Comparison of ENCODE assay signal across 8 cellular contexts in the genomic region with DNA sequence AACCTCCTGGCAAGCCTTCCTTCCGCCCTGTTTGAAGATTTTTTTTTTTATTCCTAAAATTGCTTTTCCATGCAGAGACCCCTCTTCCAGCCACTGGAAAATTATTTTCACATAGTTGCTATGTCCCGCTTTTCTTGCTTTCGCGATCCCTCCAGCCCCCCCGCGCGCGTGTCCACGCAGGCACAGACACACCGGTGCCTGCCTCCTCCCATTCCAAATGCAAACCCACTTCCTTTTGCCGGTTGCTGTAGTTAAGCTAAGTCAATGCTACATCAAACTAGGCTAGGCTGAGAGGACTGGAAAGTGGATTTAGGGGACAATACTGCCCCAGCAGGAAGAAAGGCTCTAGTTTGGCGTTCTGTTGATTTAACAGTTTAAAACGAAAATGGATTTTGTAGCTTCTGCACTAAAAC.
A peak's percentile ranks its signal among the peaks of the same experiment; 100 is the strongest.
DNase-seq lines count a peak whose midpoint lies in the region; ATAC-seq and TF ChIP-seq lines count a peak whose summit lies in the region.

No MANE protein-coding gene starts in this region.

- H3K4me3 ChIP-seq in epithelial cell of esophagus (ENCODE audit: low read length) (peak overlapping the region; percentile 48), mucosa of stomach (ENCODE audit: low read length) (no peak overlapping the region)

- peaks cover 45% of the 10 kb centered on the region for H3K27me3 ChIP-seq in mucosa of stomach (ENCODE audit: control insufficient read depth, insufficient read depth, low read length)

- peak overlapping the region; percentile 96 for H3K4me3 Mint-ChIP-seq in HFFc6

- no peaks in the 10 kb centered on the region for H3K9me3 ChIP-seq in mucosa of stomach (ENCODE audit: control insufficient read depth, low read length)

- H3K36me3 Mint-ChIP-seq in HFFc6 (ENCODE audit: low read depth) = no peaks in the 10 kb centered on the region

- DNase-seq in HFFc6 = peak; percentile 39
- peak; percentile 25 for DNase-seq in SK-N-DZ (ENCODE audit: low spot score)
- peak; percentile 13 for DNase-seq in epithelial cell of esophagus (ENCODE audit: low read depth)
- DNase-seq in omental fat pad (ENCODE audit: low spot score) = no peak

- TF ChIP-seq CTCF in C4-2B (conservative IDR thresholded peaks at IDR 0.05) (peak; percentile 73), HFFc6 (IDR thresholded peaks at IDR 0.05) (peak; percentile 59), epithelial cell of esophagus (IDR thresholded peaks at IDR 0.05; ENCODE audit: insufficient read depth, low read depth, low read length, missing control alignments) (peak; percentile 1), omental fat pad (IDR thresholded peaks at IDR 0.05) (no peak)

- peak overlapping the region; percentile 19 for H3K27ac ChIP-seq in C4-2B

- H3K27ac Mint-ChIP-seq in HFFc6 = no peak overlapping the region; the same call in 1 of the 2 replicates

- peaks cover 37% of the 10 kb centered on the region for H3K4me1 Mint-ChIP-seq in HFFc6 (ENCODE audit: low read depth)

- H3K4me1 ChIP-seq in mucosa of stomach (ENCODE audit: control insufficient read depth, insufficient read depth, low read length) = peaks cover 18% of the 10 kb centered on the region

- peaks cover 11% of the 10 kb centered on the region for H3K27me3 Mint-ChIP-seq in HFFc6 (ENCODE audit: insufficient read depth)

- H3K36me3 ChIP-seq in mucosa of stomach (ENCODE audit: control insufficient read depth, insufficient read depth, low read length) = no peaks in the 10 kb centered on the region

- ATAC-seq in HG03175 (IDR thresholded peaks at IDR 0.05; ENCODE audit: unreplicated experiment) (no peak), GM19397 (IDR thresholded peaks at IDR 0.05; ENCODE audit: unreplicated experiment) (no peak), omental fat pad (ENCODE audit: low FRiP score) (no peak)

- peak overlapping the region; percentile 37 for H3K9ac ChIP-seq in mucosa of stomach (ENCODE audit: low read length)

- no peaks in the 10 kb centered on the region for H3K9me3 Mint-ChIP-seq in HFFc6

Comparison
In these comparisons a context has a peak if more than half of its experiments do, and no peak if none do; other contexts are left out.
1. CTCF ChIP-seq: peak in C4-2B (single experiment), HFFc6 (single experiment) and epithelial cell of esophagus (single experiment); none in omental fat pad (0 of 3).